1 cellular context compared by ENCODE assay signal in the genomic region with DNA sequence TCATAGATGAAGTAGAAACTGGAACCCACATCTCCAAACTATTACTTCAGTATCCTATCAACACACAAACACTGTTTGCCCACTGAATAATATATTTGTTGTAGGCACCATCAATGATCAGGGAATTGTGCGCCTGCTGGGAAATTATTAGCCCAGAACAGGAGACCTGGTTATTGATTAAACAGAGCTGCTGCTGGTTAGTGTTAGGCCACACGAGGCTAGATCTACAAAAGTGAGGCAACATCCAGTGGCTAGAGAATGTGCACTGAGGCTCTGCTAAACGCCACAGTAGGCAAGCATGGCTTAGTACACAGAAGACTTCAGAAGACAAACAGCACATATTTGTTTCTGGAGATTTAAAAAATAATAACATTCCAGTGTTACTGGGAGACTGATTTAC.
A peak's percentile ranks its signal among the peaks of the same experiment; 100 is the strongest.
TF ChIP-seq lines count a peak whose summit lies in the region.

No MANE protein-coding gene starts in this region.

TF ChIP-seq in HepG2, 621 proteins besides CTCF, POLR2A, EP300 and RAD21 (continued from another document and continues in another):
- TF ChIP-seq, protein P1, sequence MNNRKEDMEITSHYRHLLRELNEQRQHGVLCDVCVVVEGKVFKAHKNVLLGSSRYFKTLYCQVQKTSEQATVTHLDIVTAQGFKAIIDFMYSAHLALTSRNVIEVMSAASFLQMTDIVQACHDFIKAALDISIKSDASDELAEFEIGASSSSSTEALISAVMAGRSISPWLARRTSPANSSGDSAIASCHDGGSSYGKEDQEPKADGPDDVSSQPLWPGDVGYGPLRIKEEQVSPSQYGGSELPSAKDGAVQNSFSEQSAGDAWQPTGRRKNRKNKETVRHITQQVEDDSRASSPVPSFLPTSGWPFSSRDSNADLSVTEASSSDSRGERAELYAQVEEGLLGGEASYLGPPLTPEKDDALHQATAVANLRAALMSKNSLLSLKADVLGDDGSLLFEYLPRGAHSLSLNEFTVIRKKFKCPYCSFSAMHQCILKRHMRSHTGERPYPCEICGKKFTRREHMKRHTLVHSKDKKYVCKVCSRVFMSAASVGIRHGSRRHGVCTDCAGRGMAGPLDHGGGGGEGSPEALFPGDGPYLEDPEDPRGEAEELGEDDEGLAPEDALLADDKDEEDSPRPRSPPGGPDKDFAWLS (CRISPR knock-in tag; IDR thresholded peaks at IDR 0.05; ENCODE audit: borderline replicate concordance), result no peak
- TF ChIP-seq, protein P2, sequence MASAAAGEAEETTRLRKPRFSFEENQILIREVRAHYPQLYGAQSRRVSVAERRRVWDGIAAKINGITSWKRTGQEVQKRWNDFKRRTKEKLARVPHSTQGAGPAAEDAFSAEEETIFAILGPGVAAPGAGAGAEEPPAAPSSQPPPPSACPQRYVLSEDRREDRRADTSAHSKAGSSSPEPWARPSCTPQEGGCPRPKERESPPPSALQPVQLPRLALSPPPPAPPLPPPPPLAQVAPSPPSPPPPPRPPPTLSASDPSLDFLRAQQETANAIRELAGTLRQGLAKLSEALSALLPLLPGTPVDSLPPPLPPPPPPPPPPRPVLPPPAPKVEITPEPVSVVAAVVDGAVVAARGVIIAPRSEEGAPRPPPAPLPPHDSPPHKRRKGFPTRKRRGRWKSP (CRISPR knock-in tag; IDR thresholded peaks at IDR 0.05), result no peak
- TF ChIP-seq, protein P3, sequence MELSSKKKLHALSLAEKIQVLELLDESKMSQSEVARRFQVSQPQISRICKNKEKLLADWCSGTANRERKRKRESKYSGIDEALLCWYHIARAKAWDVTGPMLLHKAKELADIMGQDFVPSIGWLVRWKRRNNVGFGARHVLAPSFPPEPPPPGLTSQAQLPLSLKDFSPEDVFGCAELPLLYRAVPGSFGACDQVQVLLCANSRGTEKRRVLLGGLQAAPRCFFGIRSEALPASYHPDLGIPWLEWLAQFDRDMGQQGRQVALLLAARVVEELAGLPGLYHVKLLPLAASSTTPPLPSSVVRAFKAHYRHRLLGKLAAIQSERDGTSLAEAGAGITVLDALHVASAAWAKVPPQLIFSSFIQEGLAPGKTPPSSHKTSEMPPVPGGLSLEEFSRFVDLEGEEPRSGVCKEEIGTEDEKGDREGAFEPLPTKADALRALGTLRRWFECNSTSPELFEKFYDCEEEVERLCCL (CRISPR knock-in tag; IDR thresholded peaks at IDR 0.05; ENCODE audit: borderline replicate concordance), result no peak
- no peak for TF ChIP-seq SRY (CRISPR knock-in tag; IDR thresholded peaks at IDR 0.05)
- TF ChIP-seq SOX5 (CRISPR knock-in tag; IDR thresholded peaks at IDR 0.05; ENCODE audit: borderline replicate concordance), result peak; percentile 58; the same call in 1 of the 2 replicates
- TF ChIP-seq ZNF644 (CRISPR knock-in tag; IDR thresholded peaks at IDR 0.05; ENCODE audit: low read depth), result 0 out of 2 replicates have a peak, but pooled peaks have one; percentile 37
- TF ChIP-seq, protein P4, sequence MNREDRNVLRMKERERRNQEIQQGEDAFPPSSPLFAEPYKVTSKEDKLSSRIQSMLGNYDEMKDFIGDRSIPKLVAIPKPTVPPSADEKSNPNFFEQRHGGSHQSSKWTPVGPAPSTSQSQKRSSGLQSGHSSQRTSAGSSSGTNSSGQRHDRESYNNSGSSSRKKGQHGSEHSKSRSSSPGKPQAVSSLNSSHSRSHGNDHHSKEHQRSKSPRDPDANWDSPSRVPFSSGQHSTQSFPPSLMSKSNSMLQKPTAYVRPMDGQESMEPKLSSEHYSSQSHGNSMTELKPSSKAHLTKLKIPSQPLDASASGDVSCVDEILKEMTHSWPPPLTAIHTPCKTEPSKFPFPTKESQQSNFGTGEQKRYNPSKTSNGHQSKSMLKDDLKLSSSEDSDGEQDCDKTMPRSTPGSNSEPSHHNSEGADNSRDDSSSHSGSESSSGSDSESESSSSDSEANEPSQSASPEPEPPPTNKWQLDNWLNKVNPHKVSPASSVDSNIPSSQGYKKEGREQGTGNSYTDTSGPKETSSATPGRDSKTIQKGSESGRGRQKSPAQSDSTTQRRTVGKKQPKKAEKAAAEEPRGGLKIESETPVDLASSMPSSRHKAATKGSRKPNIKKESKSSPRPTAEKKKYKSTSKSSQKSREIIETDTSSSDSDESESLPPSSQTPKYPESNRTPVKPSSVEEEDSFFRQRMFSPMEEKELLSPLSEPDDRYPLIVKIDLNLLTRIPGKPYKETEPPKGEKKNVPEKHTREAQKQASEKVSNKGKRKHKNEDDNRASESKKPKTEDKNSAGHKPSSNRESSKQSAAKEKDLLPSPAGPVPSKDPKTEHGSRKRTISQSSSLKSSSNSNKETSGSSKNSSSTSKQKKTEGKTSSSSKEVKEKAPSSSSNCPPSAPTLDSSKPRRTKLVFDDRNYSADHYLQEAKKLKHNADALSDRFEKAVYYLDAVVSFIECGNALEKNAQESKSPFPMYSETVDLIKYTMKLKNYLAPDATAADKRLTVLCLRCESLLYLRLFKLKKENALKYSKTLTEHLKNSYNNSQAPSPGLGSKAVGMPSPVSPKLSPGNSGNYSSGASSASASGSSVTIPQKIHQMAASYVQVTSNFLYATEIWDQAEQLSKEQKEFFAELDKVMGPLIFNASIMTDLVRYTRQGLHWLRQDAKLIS (CRISPR knock-in tag; IDR thresholded peaks at IDR 0.05), result no peak
- no peak for TF ChIP-seq NBN (conservative IDR thresholded peaks at IDR 0.05)
- TF ChIP-seq ZC3H13 (CRISPR knock-in tag; IDR thresholded peaks at IDR 0.05), result no peak
- TF ChIP-seq, protein P5, sequence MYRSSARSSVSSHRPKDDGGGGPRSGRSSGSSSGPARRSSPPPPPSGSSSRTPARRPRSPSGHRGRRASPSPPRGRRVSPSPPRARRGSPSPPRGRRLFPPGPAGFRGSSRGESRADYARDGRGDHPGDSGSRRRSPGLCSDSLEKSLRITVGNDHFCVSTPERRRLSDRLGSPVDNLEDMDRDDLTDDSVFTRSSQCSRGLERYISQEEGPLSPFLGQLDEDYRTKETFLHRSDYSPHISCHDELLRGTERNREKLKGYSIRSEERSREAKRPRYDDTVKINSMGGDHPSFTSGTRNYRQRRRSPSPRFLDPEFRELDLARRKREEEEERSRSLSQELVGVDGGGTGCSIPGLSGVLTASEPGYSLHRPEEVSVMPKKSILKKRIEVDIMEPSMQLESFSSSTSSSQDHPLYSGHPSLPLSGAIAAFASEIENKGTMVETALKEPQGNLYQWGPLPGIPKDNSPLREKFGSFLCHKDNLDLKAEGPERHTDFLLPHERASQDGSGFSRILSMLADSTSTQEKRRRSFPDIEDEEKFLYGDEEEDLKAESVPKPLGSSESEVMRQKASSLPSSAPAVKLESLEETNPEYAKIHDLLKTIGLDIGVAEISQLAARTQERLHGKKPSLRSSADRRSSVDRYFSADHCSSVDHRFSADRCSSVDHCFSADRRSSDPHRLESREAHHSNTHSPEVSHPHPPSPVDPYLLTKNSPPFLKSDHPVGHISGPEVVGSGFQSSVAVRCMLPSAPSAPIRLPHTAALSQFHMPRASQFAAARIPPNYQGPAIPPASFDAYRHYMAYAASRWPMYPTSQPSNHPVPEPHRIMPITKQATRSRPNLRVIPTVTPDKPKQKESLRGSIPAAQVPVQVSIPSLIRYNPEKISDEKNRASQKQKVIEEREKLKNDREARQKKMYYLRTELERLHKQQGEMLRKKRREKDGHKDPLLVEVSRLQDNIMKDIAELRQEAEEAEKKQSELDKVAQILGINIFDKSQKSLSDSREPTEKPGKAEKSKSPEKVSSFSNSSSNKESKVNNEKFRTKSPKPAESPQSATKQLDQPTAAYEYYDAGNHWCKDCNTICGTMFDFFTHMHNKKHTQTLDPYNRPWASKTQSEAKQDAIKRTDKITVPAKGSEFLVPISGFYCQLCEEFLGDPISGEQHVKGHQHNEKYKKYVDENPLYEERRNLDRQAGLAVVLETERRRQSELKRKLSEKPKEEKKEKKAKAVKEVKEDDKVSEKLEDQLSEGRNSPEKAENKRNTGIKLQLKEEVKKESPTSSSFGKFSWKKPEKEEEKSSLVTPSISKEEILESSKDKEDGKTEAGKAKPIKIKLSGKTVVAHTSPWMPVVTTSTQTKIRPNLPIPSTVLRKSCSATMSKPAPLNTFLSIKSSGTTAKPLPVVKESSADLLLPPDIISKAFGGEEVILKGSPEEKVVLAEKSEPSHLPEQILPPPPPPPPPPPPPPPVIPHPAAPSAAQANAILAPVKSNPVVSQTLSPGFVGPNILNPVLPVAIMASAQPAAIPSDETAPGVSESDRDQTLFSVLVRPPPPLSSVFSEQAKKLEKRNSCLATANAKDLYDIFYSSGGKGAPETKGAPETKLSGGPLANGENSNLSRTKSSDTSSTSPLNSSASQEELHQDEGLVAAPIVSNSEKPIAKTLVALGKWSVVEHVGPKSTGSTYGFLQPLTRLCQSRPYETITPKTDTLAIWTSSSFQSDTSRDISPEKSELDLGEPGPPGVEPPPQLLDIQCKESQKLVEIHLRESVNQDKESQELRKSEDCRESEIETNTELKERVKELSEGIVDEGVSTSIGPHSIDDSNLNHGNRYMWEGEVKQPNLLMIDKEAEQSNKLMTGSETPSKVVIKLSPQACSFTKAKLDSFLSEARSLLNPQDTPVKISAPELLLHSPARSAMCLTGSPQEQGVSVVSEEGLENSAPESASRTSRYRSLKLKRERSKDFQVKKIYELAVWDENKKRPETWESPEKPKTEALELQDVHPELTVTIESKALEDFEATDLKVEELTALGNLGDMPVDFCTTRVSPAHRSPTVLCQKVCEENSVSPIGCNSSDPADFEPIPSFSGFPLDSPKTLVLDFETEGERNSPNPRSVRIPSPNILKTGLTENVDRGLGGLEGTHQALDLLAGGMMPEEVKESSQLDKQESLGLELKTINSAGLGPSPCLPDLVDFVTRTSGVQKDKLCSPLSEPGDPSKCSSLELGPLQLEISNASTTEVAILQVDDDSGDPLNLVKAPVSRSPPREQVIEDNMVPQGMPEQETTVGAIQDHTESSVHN (CRISPR knock-in tag; IDR thresholded peaks at IDR 0.05), result no peak
- no peak for TF ChIP-seq ZSCAN9 (CRISPR knock-in tag; IDR thresholded peaks at IDR 0.05; ENCODE audit: borderline replicate concordance)
- TF ChIP-seq ZNF550 (CRISPR knock-in tag; IDR thresholded peaks at IDR 0.05; ENCODE audit: borderline replicate concordance), result no peak
- no peak for TF ChIP-seq ARID2 (CRISPR knock-in tag; IDR thresholded peaks at IDR 0.05; ENCODE audit: borderline replicate concordance)
- peak in 1 of 2 experiments; percentile 18; a peak in 1 of 4 replicates for TF ChIP-seq KLF16 (CRISPR knock-in tag; IDR thresholded peaks at IDR 0.05)
- no peak for TF ChIP-seq NR1H2 (CRISPR knock-in tag; IDR thresholded peaks at IDR 0.05; ENCODE audit: borderline replicate concordance, low read depth)
- TF ChIP-seq, protein P6, sequence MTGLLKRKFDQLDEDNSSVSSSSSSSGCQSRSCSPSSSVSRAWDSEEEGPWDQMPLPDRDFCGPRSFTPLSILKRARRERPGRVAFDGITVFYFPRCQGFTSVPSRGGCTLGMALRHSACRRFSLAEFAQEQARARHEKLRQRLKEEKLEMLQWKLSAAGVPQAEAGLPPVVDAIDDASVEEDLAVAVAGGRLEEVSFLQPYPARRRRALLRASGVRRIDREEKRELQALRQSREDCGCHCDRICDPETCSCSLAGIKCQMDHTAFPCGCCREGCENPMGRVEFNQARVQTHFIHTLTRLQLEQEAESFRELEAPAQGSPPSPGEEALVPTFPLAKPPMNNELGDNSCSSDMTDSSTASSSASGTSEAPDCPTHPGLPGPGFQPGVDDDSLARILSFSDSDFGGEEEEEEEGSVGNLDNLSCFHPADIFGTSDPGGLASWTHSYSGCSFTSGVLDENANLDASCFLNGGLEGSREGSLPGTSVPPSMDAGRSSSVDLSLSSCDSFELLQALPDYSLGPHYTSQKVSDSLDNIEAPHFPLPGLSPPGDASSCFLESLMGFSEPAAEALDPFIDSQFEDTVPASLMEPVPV (CRISPR knock-in tag; IDR thresholded peaks at IDR 0.05), result no peak
- no peak for TF ChIP-seq ZNF839 (CRISPR knock-in tag; IDR thresholded peaks at IDR 0.05; ENCODE audit: borderline replicate concordance)
- TF ChIP-seq TBP (CRISPR knock-in tag; IDR thresholded peaks at IDR 0.05), result no peak
- TF ChIP-seq ZSCAN21 (CRISPR knock-in tag; IDR thresholded peaks at IDR 0.05; ENCODE audit: borderline replicate concordance), result no peak
- TF ChIP-seq SOX6 (IDR thresholded peaks at IDR 0.05), result no peak
- TF ChIP-seq SOX6 (CRISPR knock-in tag; IDR thresholded peaks at IDR 0.05), result peak; percentile 80
- no peak for TF ChIP-seq GATA4 (IDR thresholded peaks at IDR 0.05; ENCODE audit: borderline replicate concordance, low read depth)
- TF ChIP-seq, protein P7, sequence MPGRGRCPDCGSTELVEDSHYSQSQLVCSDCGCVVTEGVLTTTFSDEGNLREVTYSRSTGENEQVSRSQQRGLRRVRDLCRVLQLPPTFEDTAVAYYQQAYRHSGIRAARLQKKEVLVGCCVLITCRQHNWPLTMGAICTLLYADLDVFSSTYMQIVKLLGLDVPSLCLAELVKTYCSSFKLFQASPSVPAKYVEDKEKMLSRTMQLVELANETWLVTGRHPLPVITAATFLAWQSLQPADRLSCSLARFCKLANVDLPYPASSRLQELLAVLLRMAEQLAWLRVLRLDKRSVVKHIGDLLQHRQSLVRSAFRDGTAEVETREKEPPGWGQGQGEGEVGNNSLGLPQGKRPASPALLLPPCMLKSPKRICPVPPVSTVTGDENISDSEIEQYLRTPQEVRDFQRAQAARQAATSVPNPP (CRISPR knock-in tag; IDR thresholded peaks at IDR 0.05), result no peak
- TF ChIP-seq ZNF746 (CRISPR knock-in tag; IDR thresholded peaks at IDR 0.05), result no peak
- TF ChIP-seq TOE1 (CRISPR knock-in tag; IDR thresholded peaks at IDR 0.05), result no peak
- TF ChIP-seq ZSCAN22 (CRISPR knock-in tag; IDR thresholded peaks at IDR 0.05), result no peak
- no peak for TF ChIP-seq ZNF260 (CRISPR knock-in tag; IDR thresholded peaks at IDR 0.05; ENCODE audit: borderline replicate concordance, low read depth)
- TF ChIP-seq, protein P8, sequence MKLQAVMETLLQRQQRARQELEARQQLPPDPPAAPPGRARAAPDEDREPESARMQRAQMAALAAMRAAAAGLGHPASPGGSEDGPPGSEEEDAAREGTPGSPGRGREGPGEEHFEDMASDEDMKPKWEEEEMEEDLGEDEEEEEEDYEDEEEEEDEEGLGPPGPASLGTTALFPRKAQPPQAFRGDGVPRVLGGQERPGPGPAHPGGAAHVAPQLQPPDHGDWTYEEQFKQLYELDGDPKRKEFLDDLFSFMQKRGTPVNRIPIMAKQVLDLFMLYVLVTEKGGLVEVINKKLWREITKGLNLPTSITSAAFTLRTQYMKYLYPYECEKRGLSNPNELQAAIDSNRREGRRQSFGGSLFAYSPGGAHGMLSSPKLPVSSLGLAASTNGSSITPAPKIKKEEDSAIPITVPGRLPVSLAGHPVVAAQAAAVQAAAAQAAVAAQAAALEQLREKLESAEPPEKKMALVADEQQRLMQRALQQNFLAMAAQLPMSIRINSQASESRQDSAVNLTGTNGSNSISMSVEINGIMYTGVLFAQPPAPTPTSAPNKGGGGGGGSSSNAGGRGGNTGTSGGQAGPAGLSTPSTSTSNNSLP (IDR thresholded peaks at IDR 0.05; ENCODE audit: low read depth, low read length), result peak; percentile 97
- TF ChIP-seq NFE2L2 (IDR thresholded peaks at IDR 0.05; ENCODE audit: low read length), result no peak
- no peak for TF ChIP-seq ZKSCAN5 (CRISPR knock-in tag; IDR thresholded peaks at IDR 0.05)
- TF ChIP-seq MLLT10 (CRISPR knock-in tag; IDR thresholded peaks at IDR 0.05), result no peak
- TF ChIP-seq MED8 (CRISPR knock-in tag; IDR thresholded peaks at IDR 0.05; ENCODE audit: insufficient replicate concordance), result no peak
- no peak for TF ChIP-seq THYN1 (CRISPR knock-in tag; IDR thresholded peaks at IDR 0.05; ENCODE audit: borderline replicate concordance, low read depth)
- TF ChIP-seq BORCS8-MEF2B (CRISPR knock-in tag; IDR thresholded peaks at IDR 0.05), result no peak
- no peak; the same call in 1 of the 2 replicates for TF ChIP-seq NKX3-1 (CRISPR knock-in tag; IDR thresholded peaks at IDR 0.05)
- TF ChIP-seq IKZF4 (CRISPR knock-in tag; IDR thresholded peaks at IDR 0.05; ENCODE audit: borderline replicate concordance, low read depth, not compliant biosample characterization), result no peak
